Comparison of ENCODE assay signal across 16 cellular contexts in genomic region chr21:32410291-32410690, GRCh38. TPM values are rescaled to one million over a fixed set of nuclear protein-coding genes. Genes with fewer than 3 reads are reported as not detected.
DNase-seq lines count a peak whose midpoint lies in the region; ATAC-seq and TF ChIP-seq lines count a peak whose summit lies in the region.
"Had no signal": no experiment of that assay in that cellular context is flagged by ENCODE, and none has a peak within 500 bp of the region (broad histone marks: within the 10 kb centered on the region; RNA-seq: fewer than 3 reads in every experiment).

No MANE protein-coding gene starts in this region.

- peak overlapping the region; percentile 5 for H3K27ac Mint-ChIP-seq in activated CD4-positive, alpha-beta memory T cell treated with anti-CD3 and anti-CD28 coated beads, Interleukin-2, amount 10 ng/mL, durations not matched to agents 7 days and 5 days
- no peak overlapping the region for H3K27ac Mint-ChIP-seq in activated CD4-positive, alpha-beta memory T cell treated with anti-CD3 and anti-CD28 coated beads for 36 hours
- H3K27ac Mint-ChIP-seq in activated naive CD8-positive, alpha-beta T cell treated with anti-CD3 and anti-CD28 coated beads for 36 hours: no peak overlapping the region
- H3K27ac Mint-ChIP-seq: dendritic cell treated with granulocyte-macrophage colony-stimulating factor and Interleukin-4, amounts not matched to agents 40 ng/mL and 50 ng/mL, for 4 days had no signal

- H3K4me3 Mint-ChIP-seq in activated CD4-positive, alpha-beta memory T cell treated with anti-CD3 and anti-CD28 coated beads, Interleukin-2, amount 10 ng/mL, durations not matched to agents 7 days and 5 days: no peak overlapping the region
- no peak overlapping the region for H3K4me3 Mint-ChIP-seq in activated CD4-positive, alpha-beta memory T cell treated with anti-CD3 and anti-CD28 coated beads for 36 hours
- H3K4me3 Mint-ChIP-seq in activated naive CD8-positive, alpha-beta T cell treated with anti-CD3 and anti-CD28 coated beads for 36 hours: peak overlapping the region; percentile 1
- H3K4me3 Mint-ChIP-seq: dendritic cell treated with granulocyte-macrophage colony-stimulating factor and Interleukin-4, amounts not matched to agents 40 ng/mL and 50 ng/mL, for 4 days had no signal

- H3K9ac ChIP-seq in mucosa of stomach (ENCODE audit: low read length): peak overlapping the region; percentile 95

- intact Hi-C loops in activated CD4-positive, alpha-beta memory T cell treated with anti-CD3 and anti-CD28 coated beads for 36 hours (cut with micrococcal nuclease): loop anchor here (2.0 kb wide), 1 partner anchor 83 kb away; no protein-coding TSS in a partner anchor

- no peaks in the 10 kb centered on the region for H3K27me3 Mint-ChIP-seq in activated CD4-positive, alpha-beta memory T cell treated with anti-CD3 and anti-CD28 coated beads, Interleukin-2, amount 10 ng/mL, durations not matched to agents 7 days and 5 days
- H3K27me3 Mint-ChIP-seq in activated CD4-positive, alpha-beta memory T cell treated with anti-CD3 and anti-CD28 coated beads for 36 hours: no peaks in the 10 kb centered on the region
- H3K27me3 Mint-ChIP-seq in activated naive CD8-positive, alpha-beta T cell treated with anti-CD3 and anti-CD28 coated beads for 36 hours: no peaks in the 10 kb centered on the region

- ATAC-seq in thoracic aorta (ENCODE audit: insufficient number of reproducible peaks, low FRiP score, low read depth) (no peak), HG03571 (IDR thresholded peaks at IDR 0.05; ENCODE audit: unreplicated experiment) (no peak), HG02870 (IDR thresholded peaks at IDR 0.05; ENCODE audit: unreplicated experiment) (no peak), GM18511 (IDR thresholded peaks at IDR 0.05; ENCODE audit: unreplicated experiment) (no peak)
- ATAC-seq: left lobe of liver had no signal

- TF ChIP-seq CTCF in thoracic aorta (IDR thresholded peaks at IDR 0.05): no peak

- H3K36me3 ChIP-seq in mucosa of stomach (ENCODE audit: control insufficient read depth, insufficient read depth, low read length) (no peaks in the 10 kb centered on the region), thoracic aorta (no peaks in the 10 kb centered on the region)

- H3K36me3 Mint-ChIP-seq in activated CD4-positive, alpha-beta memory T cell treated with anti-CD3 and anti-CD28 coated beads, Interleukin-2, amount 10 ng/mL, durations not matched to agents 7 days and 5 days (ENCODE audit: low read depth): peaks cover 2% of the 10 kb centered on the region
- H3K36me3 Mint-ChIP-seq in activated CD4-positive, alpha-beta memory T cell treated with anti-CD3 and anti-CD28 coated beads for 36 hours: no peaks in the 10 kb centered on the region
- peaks cover 15% of the 10 kb centered on the region for H3K36me3 Mint-ChIP-seq in activated naive CD8-positive, alpha-beta T cell treated with anti-CD3 and anti-CD28 coated beads for 36 hours
- H3K36me3 Mint-ChIP-seq: naive B cell had no signal

- peak overlapping the region; percentile 99 to 100 for H3K27ac ChIP-seq in thoracic aorta

- no peaks in the 10 kb centered on the region for H3K9me3 Mint-ChIP-seq in activated CD4-positive, alpha-beta memory T cell treated with anti-CD3 and anti-CD28 coated beads, Interleukin-2, amount 10 ng/mL, durations not matched to agents 7 days and 5 days
- H3K9me3 Mint-ChIP-seq in activated CD4-positive, alpha-beta memory T cell treated with anti-CD3 and anti-CD28 coated beads for 36 hours: no peaks in the 10 kb centered on the region
- peaks cover 5% of the 10 kb centered on the region for H3K9me3 Mint-ChIP-seq in activated naive CD8-positive, alpha-beta T cell treated with anti-CD3 and anti-CD28 coated beads for 36 hours
- H3K9me3 Mint-ChIP-seq: dendritic cell treated with granulocyte-macrophage colony-stimulating factor and Interleukin-4, amounts not matched to agents 40 ng/mL and 50 ng/mL, for 4 days had no signal

- POLR2A ChIA-PET in activated CD4-positive, alpha-beta memory T cell treated with anti-CD3 and anti-CD28 coated beads, Interleukin-2, amount 10 ng/mL, durations not matched to agents 7 days and 5 days (lab: Charles Lee): interaction anchor here (3.1 kb wide), 1 partner anchor 160 kb away, joined by 16 read pairs; no protein-coding TSS in a partner anchor
- POLR2A ChIA-PET in activated CD4-positive, alpha-beta memory T cell treated with anti-CD3 and anti-CD28 coated beads for 36 hours (lab: Charles Lee): interaction anchor here (2.7 kb wide), 1 partner anchor 18 kb away, joined by 15 read pairs; the partner anchor contains the start of gene URB1

- CTCF ChIA-PET in activated CD4-positive, alpha-beta memory T cell treated with anti-CD3 and anti-CD28 coated beads, Interleukin-2, amount 10 ng/mL, durations not matched to agents 7 days and 5 days (lab: Charles Lee): interaction anchor here (0.5 kb wide), 1 partner anchor 191 kb away, joined by 3 read pairs; no protein-coding TSS in a partner anchor
- CTCF ChIA-PET in activated CD4-positive, alpha-beta memory T cell treated with anti-CD3 and anti-CD28 coated beads for 36 hours (lab: Charles Lee): interaction anchor here (2.2 kb wide), 1 partner anchor 190 kb away, joined by 16 read pairs; no protein-coding TSS in a partner anchor

- H3K27me3 ChIP-seq in mucosa of stomach (ENCODE audit: control insufficient read depth, insufficient read depth, low read length): no peaks in the 10 kb centered on the region
- H3K27me3 ChIP-seq in thoracic aorta (replicated peaks; ENCODE audit: insufficient read depth): no peaks in the 10 kb centered on the region

- H3K4me3 ChIP-seq in mucosa of stomach (ENCODE audit: low read length): no peak overlapping the region
- no peak overlapping the region for H3K4me3 ChIP-seq in thoracic aorta

- DNase-seq in activated CD4-positive, alpha-beta memory T cell treated with anti-CD3 and anti-CD28 coated beads, Interleukin-2, amount 10 ng/mL, durations not matched to agents 7 days and 5 days: no peak
- DNase-seq in activated CD4-positive, alpha-beta memory T cell treated with anti-CD3 and anti-CD28 coated beads for 36 hours: no peak
- no peak for DNase-seq in activated naive CD8-positive, alpha-beta T cell treated with anti-CD3 and anti-CD28 coated beads for 36 hours
- no peak for DNase-seq in thoracic aorta (ENCODE audit: low spot score)
- DNase-seq: activated CD4-positive, alpha-beta T cell treated with anti-CD3 and anti-CD28 coated beads for 4 hours; Caco-2; GF-D8; IMR-90; naive B cell; stimulated activated CD4-positive, alpha-beta T cell treated with anti-CD3 and anti-CD28 coated beads, Interleukin-4, amount 100 ng/mL, for 4 hours had no signal

- H3K4me1 ChIP-seq in mucosa of stomach (ENCODE audit: control insufficient read depth, insufficient read depth, low read length) (peaks cover 27% of the 10 kb centered on the region), thoracic aorta (ENCODE audit: control insufficient read depth in 1 of 2, low read depth in 2 of 2) (peaks cover 12 to 24% of the 10 kb centered on the region in 2 donors)

- H3K4me1 Mint-ChIP-seq in activated CD4-positive, alpha-beta memory T cell treated with anti-CD3 and anti-CD28 coated beads, Interleukin-2, amount 10 ng/mL, durations not matched to agents 7 days and 5 days: peaks cover 28% of the 10 kb centered on the region
- H3K4me1 Mint-ChIP-seq in activated CD4-positive, alpha-beta memory T cell treated with anti-CD3 and anti-CD28 coated beads for 36 hours (ENCODE audit: low read depth): peaks cover 29% of the 10 kb centered on the region
- peaks cover 29% of the 10 kb centered on the region for H3K4me1 Mint-ChIP-seq in activated naive CD8-positive, alpha-beta T cell treated with anti-CD3 and anti-CD28 coated beads for 36 hours

- H3K9me3 ChIP-seq in mucosa of stomach (ENCODE audit: control insufficient read depth, low read length) (no peaks in the 10 kb centered on the region), thoracic aorta (no peaks in the 10 kb centered on the region)
- H3K9me3 ChIP-seq: Caco-2 had no signal

RNA-seq across cellular contexts. Expression of gene EVA1C, which starts 2.2 kb away (rescaled TPM):
- total RNA-seq in activated CD4-positive, alpha-beta memory T cell treated with anti-CD3 and anti-CD28 coated beads, Interleukin-2, amount 10 ng/mL, durations not matched to agents 7 days and 5 days: 1 to 10 TPM; 5.0 to 6.3 TPM
- 1 to 10 TPM; 9.3 to 9.6 TPM for total RNA-seq in activated CD4-positive, alpha-beta memory T cell treated with anti-CD3 and anti-CD28 coated beads for 36 hours
- 10 to 100 TPM; 10.9 to 12.5 TPM for total RNA-seq in activated naive CD8-positive, alpha-beta T cell treated with anti-CD3 and anti-CD28 coated beads for 36 hours
- 100 to 1,000 TPM in 1 of 2 donors, 10 to 100 TPM in 1; 81.2 to 115 TPM for total RNA-seq in thoracic aorta
- total RNA-seq: Caco-2 had no signal

RNA-seq across cellular contexts. Expression of gene URB1, which starts 17.5 kb away (rescaled TPM):
- total RNA-seq in activated CD4-positive, alpha-beta memory T cell treated with anti-CD3 and anti-CD28 coated beads, Interleukin-2, amount 10 ng/mL, durations not matched to agents 7 days and 5 days: 1 to 10 TPM; 9.1 TPM
- total RNA-seq in activated CD4-positive, alpha-beta memory T cell treated with anti-CD3 and anti-CD28 coated beads for 36 hours: 10 to 100 TPM; 21.5 to 23.4 TPM
- total RNA-seq in activated naive CD8-positive, alpha-beta T cell treated with anti-CD3 and anti-CD28 coated beads for 36 hours: 10 to 100 TPM; 35.6 to 38.4 TPM
- total RNA-seq in thoracic aorta: 10 to 100 TPM; 35.1 to 64.8 TPM

Comparison
In these comparisons a context has a peak if more than half of its experiments do, and no peak if none do; other contexts are left out.
1. RNA of gene EVA1C, which starts 2.2 kb away (total RNA-seq): 81.2 to 115 TPM in thoracic aorta; 10.9 to 12.5 TPM in activated naive CD8-positive, alpha-beta T cell treated with anti-CD3 and anti-CD28 coated beads for 36 hours, 9.3 to 9.6 TPM in activated CD4-positive, alpha-beta memory T cell treated with anti-CD3 and anti-CD28 coated beads for 36 hours and 5.0 to 6.3 TPM in activated CD4-positive, alpha-beta memory T cell treated with anti-CD3 and anti-CD28 coated beads, Interleukin-2, amount 10 ng/mL, durations not matched to agents 7 days and 5 days; every median in the first group is over 4 times any median in the second.